In the genomic region with DNA sequence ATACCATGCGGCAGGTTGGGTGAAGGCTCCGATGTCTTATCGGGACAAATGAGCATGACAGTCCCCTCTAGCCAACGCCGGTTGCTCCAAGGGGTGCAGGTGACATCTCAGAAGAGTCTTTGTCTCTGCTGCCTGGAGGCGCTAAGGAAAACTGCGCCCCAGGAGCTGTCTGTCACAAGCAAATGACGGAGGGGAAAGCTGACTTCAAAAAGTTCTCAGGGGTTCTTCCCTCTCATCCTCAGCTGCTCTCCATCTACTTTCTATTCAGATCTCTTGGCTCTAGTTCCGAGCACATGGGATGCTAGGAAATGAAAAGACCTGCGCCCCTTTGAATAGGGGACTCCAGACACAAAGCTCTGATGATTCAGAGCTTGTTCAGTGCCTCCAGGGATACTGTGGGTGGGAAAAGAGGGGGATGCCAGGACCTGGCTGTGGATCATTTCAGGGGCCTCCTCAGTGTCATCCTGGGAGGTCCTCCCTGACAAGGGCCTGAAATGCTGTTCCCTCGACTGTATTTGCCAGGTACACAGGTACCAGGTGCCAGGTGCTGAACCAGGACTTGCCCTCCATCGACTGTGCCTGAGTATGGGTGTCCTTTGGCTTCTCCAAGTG, we compare ENCODE assay signal across 9 cellular contexts. TPM values are rescaled to one million over a fixed set of nuclear protein-coding genes. Genes with fewer than 3 reads are reported as not detected.
DNase-seq lines count a peak whose midpoint lies in the region; ATAC-seq, FAIRE-seq and TF ChIP-seq lines count a peak whose summit lies in the region.
"Had no signal": no experiment of that assay in that cellular context is flagged by ENCODE, and none has a peak within 500 bp of the region (broad histone marks: within the 10 kb centered on the region; RNA-seq: fewer than 3 reads in every experiment).

No MANE protein-coding gene starts in this region.

- peak overlapping the region; percentile 25 for H2AFZ ChIP-seq in keratinocyte (ENCODE audit: control insufficient read depth, low read length)

- H3K4me1 ChIP-seq in adrenal gland (replicated peaks in 1 of 2) (peaks cover 7 to 12% of the 10 kb centered on the region in 2 donors), keratinocyte (ENCODE audit: control insufficient read depth, extremely low read depth, insufficient read depth, low read length) (peaks cover 76% of the 10 kb centered on the region), thymus (ENCODE audit: control insufficient read depth, insufficient read depth, low read length) (peaks cover 39% of the 10 kb centered on the region)

- no peaks in the 10 kb centered on the region for H3K9me3 Mint-ChIP-seq in activated CD4-positive, alpha-beta T cell treated with anti-CD3 and anti-CD28 coated beads, Interleukin-2, amount 10 ng/mL, durations not matched to agents 24 days and 14 days

- no peaks in the 10 kb centered on the region for H3K27me3 Mint-ChIP-seq in activated CD4-positive, alpha-beta T cell treated with anti-CD3 and anti-CD28 coated beads, Interleukin-2, amount 10 ng/mL, durations not matched to agents 24 days and 14 days

- intact Hi-C loops in activated CD4-positive, alpha-beta T cell treated with anti-CD3 and anti-CD28 coated beads, Interleukin-2, amount 10 ng/mL, durations not matched to agents 24 days and 14 days (cut with micrococcal nuclease) = loop anchor here (5.0 kb wide), 1 partner anchor 1014 kb away; a partner anchor contains a TSS
- intact Hi-C loops in adrenal gland (cut with DNase I) = no loop called here

- peak overlapping the region in 2 of 4 donors; percentile 36 to 71 for H3K4me3 ChIP-seq in adrenal gland
- H3K4me3 ChIP-seq in keratinocyte (ENCODE audit: control insufficient read depth in 2 of 3, extremely low read depth in 1 of 3, insufficient read depth in 2 of 3, low read depth in 1 of 3, low read length in 3 of 3) = peak overlapping the region in 1 of 3 experiments; percentile 20
- H3K4me3 ChIP-seq in thymus (ENCODE audit: low read length) = peak overlapping the region; percentile 85

- WGBS in adrenal gland, 4 donors = 41 to 53% (median 46%) methylated on average over 12 of the region's 12 CpGs
- WGBS in thymus = 71% methylated on average over 12 of the region's 12 CpGs

- peak overlapping the region; percentile 84 for H3K27ac Mint-ChIP-seq in activated CD4-positive, alpha-beta T cell treated with anti-CD3 and anti-CD28 coated beads, Interleukin-2, amount 10 ng/mL, durations not matched to agents 24 days and 14 days

- H3K36me3 ChIP-seq in adrenal gland (replicated peaks in 1 of 2) (no peaks in the 10 kb centered on the region), keratinocyte (ENCODE audit: control insufficient read depth in 2 of 2, extremely low read depth in 1 of 2, insufficient read depth in 2 of 2, low read length in 2 of 2) (peaks cover 0 to 15% of the 10 kb centered on the region in 2 experiments), thymus (ENCODE audit: control insufficient read depth, insufficient read depth) (no peaks in the 10 kb centered on the region)

- DNase-seq in activated CD4-positive, alpha-beta T cell treated with anti-CD3 and anti-CD28 coated beads, Interleukin-2, amount 10 ng/mL, durations not matched to agents 24 days and 14 days = no peak
- no peak for DNase-seq in activated CD4-positive, alpha-beta T cell treated with anti-CD3 and anti-CD28 coated beads for 1 hour
- no peak for DNase-seq in adrenal gland
- DNase-seq in keratinocyte (ENCODE audit: low read depth, low spot score) = no peak
- no peak for DNase-seq in GM12892 (ENCODE audit: insufficient read length)

- ATAC-seq in HG02759 (IDR thresholded peaks at IDR 0.05; ENCODE audit: unreplicated experiment) (no peak), HG02623 (IDR thresholded peaks at IDR 0.05; ENCODE audit: unreplicated experiment) (no peak)

- peak overlapping the region; percentile 65 for H3K4me2 ChIP-seq in keratinocyte (ENCODE audit: control insufficient read depth, extremely low read depth, insufficient read depth, low read depth, low read length)

- H3K9me1 ChIP-seq in keratinocyte (ENCODE audit: control insufficient read depth, extremely low read depth, insufficient read depth, low read length) = no peaks in the 10 kb centered on the region

- peaks cover 40% of the 10 kb centered on the region for H3K79me2 ChIP-seq in keratinocyte (ENCODE audit: control insufficient read depth, insufficient read depth, low read length)

- dilution Hi-C loops in keratinocyte (cut with MboI; ENCODE audit: extremely low pct_ligation_motif_present, low sequenced_read_pairs) = no loop called here

- peaks cover 20% of the 10 kb centered on the region for H3K36me3 Mint-ChIP-seq in activated CD4-positive, alpha-beta T cell treated with anti-CD3 and anti-CD28 coated beads, Interleukin-2, amount 10 ng/mL, durations not matched to agents 24 days and 14 days (ENCODE audit: low read depth)

- FAIRE-seq in keratinocyte (lab: Jason Lieb, UNC) (no peak), GM12892 (lab: Jason Lieb, UNC) (no peak)
- FAIRE-seq: G401.6 had no signal

- no peaks in the 10 kb centered on the region for H3K9me3 ChIP-seq in adrenal gland (replicated peaks in 1 of 3)
- no peaks in the 10 kb centered on the region for H3K9me3 ChIP-seq in keratinocyte (ENCODE audit: control insufficient read depth, low read depth, low read length)
- no peaks in the 10 kb centered on the region for H3K9me3 ChIP-seq in thymus (ENCODE audit: control insufficient read depth)

- TF ChIP-seq CTCF in adrenal gland (IDR thresholded peaks at IDR 0.05) = no peak
- no peak for TF ChIP-seq CTCF in keratinocyte (optimal IDR thresholded peaks at IDR 0.05 in 1 of 3, IDR thresholded peaks at IDR 0.05 in 1 of 3, conservative IDR thresholded peaks at IDR 0.05 in 1 of 3; ENCODE audit: extremely low read depth in 1 of 3, insufficient read depth in 2 of 3, low read length in 3 of 3)

- H3K4me3 Mint-ChIP-seq in activated CD4-positive, alpha-beta T cell treated with anti-CD3 and anti-CD28 coated beads, Interleukin-2, amount 10 ng/mL, durations not matched to agents 24 days and 14 days = peak overlapping the region; percentile 99

- H3K27ac ChIP-seq in adrenal gland (peak overlapping the region; percentile 3 to 92 (median 81)), keratinocyte (ENCODE audit: control insufficient read depth, insufficient read depth, low read length) (peak overlapping the region; percentile 93), thymus (ENCODE audit: low read depth) (peak overlapping the region; percentile 86)

- peaks cover 3% of the 10 kb centered on the region for H4K20me1 ChIP-seq in keratinocyte (ENCODE audit: control insufficient read depth, extremely low read depth, insufficient read depth, low read length)

- H3K9ac ChIP-seq in keratinocyte (ENCODE audit: control insufficient read depth, extremely low read depth, insufficient read depth, low read length) = peak overlapping the region; percentile 90

- H3K27me3 ChIP-seq in adrenal gland (no peaks in the 10 kb centered on the region), keratinocyte (ENCODE audit: control insufficient read depth, extremely low read depth, insufficient read depth, low read length) (no peaks in the 10 kb centered on the region), thymus (ENCODE audit: control insufficient read depth, insufficient read depth) (no peaks in the 10 kb centered on the region)

- TF ChIP-seq POLR2A in adrenal gland (IDR thresholded peaks at IDR 0.05) (no peak), GM12892 (IDR thresholded peaks at IDR 0.05; ENCODE audit: low read depth, low read length) (no peak)

- H3K4me1 Mint-ChIP-seq in activated CD4-positive, alpha-beta T cell treated with anti-CD3 and anti-CD28 coated beads, Interleukin-2, amount 10 ng/mL, durations not matched to agents 24 days and 14 days = peaks cover 46% of the 10 kb centered on the region

RNA-seq across cellular contexts. Expression of a gene that starts 0.9 kb away (rescaled TPM):
- total RNA-seq in activated CD4-positive, alpha-beta T cell treated with anti-CD3 and anti-CD28 coated beads, Interleukin-2, amount 10 ng/mL, durations not matched to agents 24 days and 14 days = 32.6 and 35.4 TPM in 2 replicates
- 10 to 100 TPM in 6 of 8 donors, 1 to 10 TPM in 2; 7.6 to 54.3 (median 21.5) TPM for total RNA-seq in adrenal gland
- polyA plus RNA-seq in adrenal gland (1 to 10 TPM; 5.0 to 9.5 (median 7.4) TPM), keratinocyte (40.8 to 70.0 TPM (median 57.9 TPM) in 3 replicates), thymus (12.7 TPM)
- 12.1 TPM for polyA plus RNA-seq in keratinocyte (2011; ENCODE audit: low read depth)
- 34.3 and 56.5 TPM in 2 replicates for polyA plus RNA-seq in keratinocyte (2011; cell fraction: cytosol; rRNA removed)
- polyA plus RNA-seq in keratinocyte (2011; cell fraction: nucleus; rRNA removed) = 46.6 and 47.4 TPM in 2 replicates
- 12.5 and 40.7 TPM in 2 replicates for polyA plus RNA-seq in keratinocyte (2012; ENCODE audit: low replicate concordance)
- polyA minus RNA-seq in keratinocyte = 50.7 to 75.0 TPM (median 60.1 TPM) in 3 replicates
- polyA minus RNA-seq in keratinocyte (2011; cell fraction: cytosol; rRNA and poly(A)+ RNA removed) = 39.3 TPM
- 24.7 and 42.9 TPM in 2 replicates for polyA minus RNA-seq in keratinocyte (2011; cell fraction: nucleus; rRNA and poly(A)+ RNA removed)
- 11.6 TPM for polyA plus RNA-seq in GM12892 (2012; ENCODE audit: missing spikeins)
